In the genomic region with DNA sequence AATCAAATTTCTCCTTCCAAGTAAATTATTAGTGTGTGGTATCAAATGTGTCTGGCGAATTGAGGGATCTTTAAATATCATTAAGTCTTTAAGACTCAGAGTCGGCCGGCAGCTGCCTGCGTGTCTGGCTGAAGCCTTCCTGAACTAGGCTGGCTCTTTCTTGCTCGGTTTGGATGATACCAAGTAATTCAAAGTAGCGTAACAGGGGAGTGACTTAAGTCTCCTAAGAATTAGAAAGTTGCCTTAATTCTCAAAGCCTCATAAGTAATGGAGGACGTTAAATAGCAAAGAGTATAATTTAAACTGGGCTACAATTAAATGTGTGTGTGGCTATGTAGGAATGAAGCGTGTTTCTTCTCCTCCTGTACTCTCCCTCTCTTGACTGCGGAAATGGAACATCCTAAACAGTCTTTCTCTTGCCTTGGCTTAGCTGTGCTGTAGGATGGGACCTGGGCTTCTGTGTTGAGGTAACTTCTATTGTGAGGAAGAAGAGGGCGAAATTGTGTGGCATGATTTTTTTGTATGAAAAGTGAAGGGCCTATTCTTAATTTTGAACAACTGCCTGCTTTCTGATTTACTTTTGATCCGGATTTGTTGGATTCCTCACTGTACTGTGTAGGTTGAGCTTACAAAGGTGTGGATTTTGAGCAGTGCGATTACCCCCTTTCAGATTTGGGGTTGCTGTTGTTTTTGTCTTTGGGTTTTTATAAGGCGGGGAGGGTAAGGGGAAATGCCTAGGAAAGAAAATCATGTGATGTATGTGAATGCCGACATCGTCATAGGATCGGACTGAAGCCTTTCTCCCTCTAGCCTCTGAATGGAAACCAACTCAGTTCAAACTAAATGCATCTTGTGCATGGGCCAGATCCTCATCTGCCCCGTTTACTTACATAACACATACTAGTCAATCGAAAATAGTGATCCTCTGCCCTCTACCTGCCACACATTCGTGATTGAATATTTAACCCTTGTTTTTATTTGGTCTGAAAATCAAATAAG, we compare ENCODE assay signal across 8 cellular contexts. TPM values are rescaled to one million over a fixed set of nuclear protein-coding genes. Genes with fewer than 3 reads are reported as not detected.
DNase-seq lines count a peak whose midpoint lies in the region; ATAC-seq and FAIRE-seq lines count a peak whose summit lies in the region.

No MANE protein-coding gene starts in this region.

- FAIRE-seq in HTR-8/SVneo (lab: Jason Lieb, UNC) = no peak
- peak; percentile 67 for FAIRE-seq in RCC 7860 (lab: Jason Lieb, UNC)

- ATAC-seq in GM21526 (IDR thresholded peaks at IDR 0.05; ENCODE audit: low FRiP score, unreplicated experiment) = peak; percentile 85

- peak; percentile 81 for DNase-seq in Daoy (ENCODE audit: low read depth)
- DNase-seq in HTR-8/SVneo (ENCODE audit: insufficient read length, low spot score) = peak; percentile 71
- peak; percentile 77 for DNase-seq in RCC 7860 (ENCODE audit: low spot score)
- DNase-seq in activated naive CD4-positive, alpha-beta T cell treated with Interleukin-2 at 50 U/mL for 16 hours = peak; percentile 55
- DNase-seq in glomerular visceral epithelial cell (ENCODE audit: extremely low spot score) = peak; percentile 85
- DNase-seq in pons (ENCODE audit: low spot score) = peak; percentile 92
- DNase-seq in NCI-H1092 treated with DMSO at 0.1 percent for 48 hours (lab: John Stamatoyannopoulos, UW) = no peak

RNA-seq across cellular contexts. Expression of a gene that starts 29.9 kb away (rescaled TPM):
- total RNA-seq in Daoy (2014; rRNA removed; shearing (Covaris generic)) = 14.5 and 21.4 TPM in 2 replicates
